ENCODE assay signal across 15 cellular contexts in genomic region chr10:681670-682318, GRCh38. TPM values are rescaled to one million over a fixed set of nuclear protein-coding genes. Genes with fewer than 3 reads are reported as not detected.
A peak's percentile ranks its signal among the peaks of the same experiment; 100 is the strongest.
DNase-seq lines count a peak whose midpoint lies in the region; ATAC-seq and TF ChIP-seq lines count a peak whose summit lies in the region.
"Had no signal": no experiment of that assay in that cellular context is flagged by ENCODE, and none has a peak within 500 bp of the region (broad histone marks: within the 10 kb centered on the region; RNA-seq: fewer than 3 reads in every experiment).

No MANE protein-coding gene starts in this region.

- H3K4me3 ChIP-seq in fibroblast of lung (replicated peaks in 1 of 4; ENCODE audit: control extremely low read depth in 1 of 4, insufficient read depth in 1 of 4, low read depth in 3 of 4, low read length in 4 of 4): no peak overlapping the region
- no peak overlapping the region for H3K4me3 ChIP-seq in upper lobe of right lung
- H3K4me3 ChIP-seq in tibial nerve: no peak overlapping the region

- 72 to 77% methylated on average over 8 to 9 of the region's 9 CpGs for WGBS in tibial nerve, 2 donors

- H3K36me3 ChIP-seq in fibroblast of lung (ENCODE audit: control insufficient read depth, insufficient read depth, low read length) (no peaks in the 10 kb centered on the region), upper lobe of right lung (no peaks in the 10 kb centered on the region), tibial nerve (no peaks in the 10 kb centered on the region)
- H3K36me3 ChIP-seq: neutrophil had no signal

- no peaks in the 10 kb centered on the region for H4K20me1 ChIP-seq in fibroblast of lung (ENCODE audit: control insufficient read depth, extremely low read depth, insufficient read depth, low read length)

- H3K9ac ChIP-seq in fibroblast of lung (ENCODE audit: insufficient read depth, low read length): no peak overlapping the region

- H3K36me3 Mint-ChIP-seq in activated naive CD8-positive, alpha-beta T cell treated with anti-CD3 and anti-CD28 coated beads for 36 hours: no peaks in the 10 kb centered on the region
- H3K36me3 Mint-ChIP-seq: activated naive CD4-positive, alpha-beta T cell treated with anti-CD3 and anti-CD28 coated beads, Interleukin-2, amount 10 ng/mL, durations not matched to agents 7 days and 5 days had no signal

- TF ChIP-seq POLR2A in tibial nerve (IDR thresholded peaks at IDR 0.05): no peak

- no peak for ATAC-seq in upper lobe of right lung
- ATAC-seq: HCT116 had no signal

- H3K27ac Mint-ChIP-seq in activated naive CD8-positive, alpha-beta T cell treated with anti-CD3 and anti-CD28 coated beads for 36 hours: no peak overlapping the region
- H3K27ac Mint-ChIP-seq: activated naive CD4-positive, alpha-beta T cell treated with anti-CD3 and anti-CD28 coated beads, Interleukin-2, amount 10 ng/mL, durations not matched to agents 7 days and 5 days; memory B cell had no signal

- H3K27me3 ChIP-seq in fibroblast of lung (ENCODE audit: control insufficient read depth, insufficient read depth, low read length) (no peaks in the 10 kb centered on the region), upper lobe of right lung (no peaks in the 10 kb centered on the region), tibial nerve (no peaks in the 10 kb centered on the region)

- H3K9me3 ChIP-seq in fibroblast of lung (ENCODE audit: control insufficient read depth, insufficient read depth, low read depth, low read length) (no peaks in the 10 kb centered on the region), upper lobe of right lung (no peaks in the 10 kb centered on the region), tibial nerve (no peaks in the 10 kb centered on the region)
- H3K9me3 ChIP-seq: neutrophil had no signal

- H3K4me2 ChIP-seq in fibroblast of lung (ENCODE audit: extremely low read depth, insufficient read depth, low read length): peak overlapping the region; percentile 52

- no peak for TF ChIP-seq EP300 in tibial nerve (IDR thresholded peaks at IDR 0.05)

- intact Hi-C loops in upper lobe of right lung (cut with DNase I): no loop called here

- H3K79me2 ChIP-seq in fibroblast of lung (ENCODE audit: control insufficient read depth, insufficient read depth, low read length): peaks cover 70% of the 10 kb centered on the region

- no peaks in the 10 kb centered on the region for H3K9me3 Mint-ChIP-seq in activated naive CD8-positive, alpha-beta T cell treated with anti-CD3 and anti-CD28 coated beads for 36 hours
- H3K9me3 Mint-ChIP-seq: activated naive CD4-positive, alpha-beta T cell treated with anti-CD3 and anti-CD28 coated beads, Interleukin-2, amount 10 ng/mL, durations not matched to agents 7 days and 5 days; memory B cell had no signal

- DNase-seq in M059J (ENCODE audit: low read depth) (peak; percentile 75), fibroblast of lung (ENCODE audit: low read depth in 2 of 2) (peak; percentile 52 to 68), myocyte (ENCODE audit: low read depth) (peak; percentile 48), upper lobe of right lung (peak; percentile 44), tibial nerve (ENCODE audit: low spot score in 2 of 2) (no peak), NCI-H82 treated with DMSO at 0.1 percent for 48 hours (lab: John Stamatoyannopoulos, UW; ENCODE audit: unreplicated experiment) (no peak)
- no peak for DNase-seq in activated naive CD8-positive, alpha-beta T cell treated with anti-CD3 and anti-CD28 coated beads for 36 hours
- DNase-seq: activated naive CD4-positive, alpha-beta T cell treated with anti-CD3 and anti-CD28 coated beads, Interleukin-2, amount 10 ng/mL, durations not matched to agents 7 days and 5 days; NCI-H1694; NCI-H345; SIG-M5; stimulated activated CD4-positive, alpha-beta T cell treated with anti-CD3 and anti-CD28 coated beads, Interleukin-4, amount 100 ng/mL, for 4 hours had no signal

- no peak overlapping the region for H2AFZ ChIP-seq in fibroblast of lung (ENCODE audit: low read length)

- H3K4me1 ChIP-seq in fibroblast of lung (ENCODE audit: control insufficient read depth, extremely low read depth, insufficient read depth, low read length): peaks cover 16% of the 10 kb centered on the region
- no peaks in the 10 kb centered on the region for H3K4me1 ChIP-seq in upper lobe of right lung
- peaks cover 0 to 60% (median 18%) of the 10 kb centered on the region in 4 donors for H3K4me1 ChIP-seq in tibial nerve

- H3K4me1 Mint-ChIP-seq in activated naive CD8-positive, alpha-beta T cell treated with anti-CD3 and anti-CD28 coated beads for 36 hours: no peaks in the 10 kb centered on the region
- H3K4me1 Mint-ChIP-seq: activated naive CD4-positive, alpha-beta T cell treated with anti-CD3 and anti-CD28 coated beads, Interleukin-2, amount 10 ng/mL, durations not matched to agents 7 days and 5 days; memory B cell had no signal

- H3K27ac ChIP-seq in fibroblast of lung (ENCODE audit: insufficient read depth, low read length): peak overlapping the region; percentile 7
- no peak overlapping the region for H3K27ac ChIP-seq in upper lobe of right lung
- peak overlapping the region in 2 of 4 donors; percentile 46 to 66 for H3K27ac ChIP-seq in tibial nerve
- H3K27ac ChIP-seq: neutrophil had no signal

- H3K4me3 Mint-ChIP-seq in activated naive CD8-positive, alpha-beta T cell treated with anti-CD3 and anti-CD28 coated beads for 36 hours: no peak overlapping the region
- H3K4me3 Mint-ChIP-seq: activated naive CD4-positive, alpha-beta T cell treated with anti-CD3 and anti-CD28 coated beads, Interleukin-2, amount 10 ng/mL, durations not matched to agents 7 days and 5 days; memory B cell had no signal

- TF ChIP-seq CTCF in fibroblast of lung (conservative IDR thresholded peaks at IDR 0.05 in 1 of 2, IDR thresholded peaks at IDR 0.05 in 1 of 2; ENCODE audit: low read depth in 1 of 2, low read length in 2 of 2): no peak
- no peak for TF ChIP-seq CTCF in upper lobe of right lung (IDR thresholded peaks at IDR 0.05)
- no peak for TF ChIP-seq CTCF in tibial nerve (IDR thresholded peaks at IDR 0.05)

- H3K27me3 Mint-ChIP-seq in activated naive CD8-positive, alpha-beta T cell treated with anti-CD3 and anti-CD28 coated beads for 36 hours: peaks cover 15% of the 10 kb centered on the region

RNA-seq across cellular contexts. Expression of gene DIP2C, which starts 7.7 kb away (rescaled TPM):
- total RNA-seq in M059J (2014; rRNA removed; shearing (Covaris generic)): 3.4 and 4.6 TPM in 2 replicates
- 12.6 and 18.3 TPM in 2 replicates for total RNA-seq in fibroblast of lung
- polyA plus RNA-seq in fibroblast of lung: 9.3 and 10.7 TPM in 2 replicates
- polyA plus RNA-seq in fibroblast of lung (2012): 11.0 and 15.3 TPM in 2 replicates
- polyA minus RNA-seq in fibroblast of lung (ENCODE audit: low replicate concordance): 69.5 and 70.2 TPM in 2 replicates
- total RNA-seq in myocyte: 28.7 and 31.9 TPM in 2 replicates
- polyA plus RNA-seq in myocyte (2012): 28.4 TPM
- 17.3 TPM for total RNA-seq in upper lobe of right lung
- total RNA-seq in activated naive CD8-positive, alpha-beta T cell treated with anti-CD3 and anti-CD28 coated beads for 36 hours: under 1 TPM; 0.22 to 0.54 TPM
- total RNA-seq in tibial nerve: 10 to 100 TPM; 31.4 to 46.5 (median 36.0) TPM

Comparison
In these comparisons a context has a peak if more than half of its experiments do, and no peak if none do; other contexts are left out.
1. DNase-seq: peak in M059J (single experiment), fibroblast of lung (2 of 2), myocyte (single experiment) and upper lobe of right lung (single experiment); none in activated naive CD8-positive, alpha-beta T cell treated with anti-CD3 and anti-CD28 coated beads for 36 hours (single experiment), tibial nerve (0 of 2) and NCI-H82 treated with DMSO at 0.1 percent for 48 hours (single experiment).